12 cellular contexts compared by ENCODE assay signal in genomic region chr7:37709631-37710509, GRCh38. TPM values are rescaled to one million over a fixed set of nuclear protein-coding genes. Genes with fewer than 3 reads are reported as not detected.
DNase-seq lines count a peak whose midpoint lies in the region; ATAC-seq and TF ChIP-seq lines count a peak whose summit lies in the region.
"Had no signal": no experiment of that assay in that cellular context is flagged by ENCODE, and none has a peak within 500 bp of the region (broad histone marks: within the 10 kb centered on the region; RNA-seq: fewer than 3 reads in every experiment).

No MANE protein-coding gene starts in this region.

- TF ChIP-seq EP300 in tibial nerve (IDR thresholded peaks at IDR 0.05) = no peak

- H3K27me3 ChIP-seq in tibial nerve = no peaks in the 10 kb centered on the region
- H3K27me3 ChIP-seq: esophagus muscularis mucosa had no signal

- TF ChIP-seq CTCF in tibial nerve (IDR thresholded peaks at IDR 0.05) = no peak

- H3K36me3 ChIP-seq in tibial nerve = no peaks in the 10 kb centered on the region
- H3K36me3 ChIP-seq: esophagus muscularis mucosa had no signal

- WGBS in tibial nerve, 2 donors = 88 to 90% methylated on average over 5 of the region's 5 CpGs

- no peaks in the 10 kb centered on the region for H3K9me3 ChIP-seq in tibial nerve
- H3K9me3 ChIP-seq: esophagus muscularis mucosa had no signal

- DNase-seq in tibial nerve (ENCODE audit: low spot score in 2 of 2) = no peak
- DNase-seq in NCI-H2196 (lab: John Stamatoyannopoulos, UW; ENCODE audit: unreplicated experiment) = no peak
- no peak for DNase-seq in stimulated activated CD4-positive, alpha-beta T cell treated with anti-CD3 and anti-CD28 coated beads, Interleukin-12 subunit alpha, Interleukin-12 subunit beta, amount 100 ng/mL, for 4 hours
- DNase-seq: caudate nucleus; naive B cell; small intestine; stimulated activated CD8-positive, alpha-beta memory T cell treated with anti-CD3 and anti-CD28 coated beads, Interleukin-4, amount 100 ng/mL, for 48 hours had no signal

- no peak overlapping the region for H3K27ac ChIP-seq in tibial nerve
- H3K27ac ChIP-seq: esophagus muscularis mucosa had no signal

- H3K4me3 ChIP-seq in tibial nerve = no peak overlapping the region
- H3K4me3 ChIP-seq: esophagus muscularis mucosa had no signal

- peak; percentile 83 for ATAC-seq in GM18520 (IDR thresholded peaks at IDR 0.05; ENCODE audit: unreplicated experiment)
- ATAC-seq in GM19468 (IDR thresholded peaks at IDR 0.05; ENCODE audit: extremely low read depth, unreplicated experiment) = peak; percentile 68
- ATAC-seq in HG02938 (IDR thresholded peaks at IDR 0.05; ENCODE audit: unreplicated experiment) = peak; percentile 98
- ATAC-seq in HG03565 (IDR thresholded peaks at IDR 0.05; ENCODE audit: unreplicated experiment) = peak; percentile 95

- no peak for TF ChIP-seq POLR2A in tibial nerve (IDR thresholded peaks at IDR 0.05)

- H3K4me1 ChIP-seq in tibial nerve = peaks cover 0 to 15% (median 0%) of the 10 kb centered on the region in 4 donors

RNA-seq across cellular contexts. Expression of gene GPR141, which starts 26.3 kb away (rescaled TPM):
- 1 to 10 TPM in 1 of 4 donors, under 1 TPM in 1, not detected in 2; 0.84 to 3.1 TPM for total RNA-seq in tibial nerve
